In genomic region chr17:10681866-10682446, GRCh38 we compare ENCODE assay signal across 19 cellular contexts. TPM values are rescaled to one million over a fixed set of nuclear protein-coding genes. Genes with fewer than 3 reads are reported as not detected.
A peak's percentile ranks its signal among the peaks of the same experiment; 100 is the strongest.
DNase-seq lines count a peak whose midpoint lies in the region; ATAC-seq and TF ChIP-seq lines count a peak whose summit lies in the region.
"Had no signal": no experiment of that assay in that cellular context is flagged by ENCODE, and none has a peak within 500 bp of the region (broad histone marks: within the 10 kb centered on the region; RNA-seq: fewer than 3 reads in every experiment).

No MANE protein-coding gene starts in this region.

- in situ Hi-C loops in astrocyte of the spinal cord (cut with HindIII; ENCODE audit: low sequenced_read_pairs): no loop called here

- intact Hi-C loops in uterus (cut with DNase I; ENCODE audit: low total_unique reads): no loop called here
- intact Hi-C loops in upper lobe of right lung (cut with DNase I): no loop called here
- intact Hi-C loops in Right ventricle myocardium inferior (cut with DNase I): no loop called here
- intact Hi-C loops in posterior cingulate gyrus (cut with DNase I): no loop called here

- no peaks in the 10 kb centered on the region for H3K9me3 ChIP-seq in uterus
- no peaks in the 10 kb centered on the region for H3K9me3 ChIP-seq in upper lobe of right lung
- H3K9me3 ChIP-seq: lower lobe of right lung had no signal

- H3K4me3 ChIP-seq in astrocyte of the spinal cord (ENCODE audit: low read depth, low read length) (no peak overlapping the region), uterus (no peak overlapping the region), upper lobe of right lung (no peak overlapping the region)
- H3K4me3 ChIP-seq: lower lobe of right lung had no signal

- ATAC-seq in upper lobe of right lung (no peak), Right ventricle myocardium inferior (no peak)
- ATAC-seq: activated CD8-positive, alpha-beta T cell treated with anti-CD3 and anti-CD28 coated beads for 36 hours; activated T-cell treated with anti-CD3 and anti-CD28 coated beads, Interleukin-2, amount 50 U/mL, for 72 hours; lower lobe of right lung; naive thymus-derived CD8-positive, alpha-beta T cell had no signal

- H3K27me3 ChIP-seq in uterus (no peaks in the 10 kb centered on the region), upper lobe of right lung (no peaks in the 10 kb centered on the region)

- TF ChIP-seq CTCF in astrocyte of the spinal cord (IDR thresholded peaks at IDR 0.05; ENCODE audit: low read depth, low read length): no peak
- no peak for TF ChIP-seq CTCF in uterus (IDR thresholded peaks at IDR 0.05)
- TF ChIP-seq CTCF in upper lobe of right lung (IDR thresholded peaks at IDR 0.05): no peak

- H3K36me3 ChIP-seq in uterus (no peaks in the 10 kb centered on the region), upper lobe of right lung (peaks cover 87% of the 10 kb centered on the region)

- DNase-seq in GM04503 (ENCODE audit: low read depth): peak; percentile 78
- DNase-seq in astrocyte of the spinal cord (ENCODE audit: low read depth, low spot score): peak; percentile 34
- peak; percentile 36 for DNase-seq in myocyte (ENCODE audit: low read depth)
- DNase-seq in uterus: no peak
- no peak for DNase-seq in upper lobe of right lung
- DNase-seq in Right ventricle myocardium inferior (ENCODE audit: missing footprints): no peak
- DNase-seq in posterior cingulate gyrus: no peak
- DNase-seq: activated CD8-positive, alpha-beta T cell treated with anti-CD3 and anti-CD28 coated beads for 36 hours; activated T-cell treated with anti-CD3 and anti-CD28 coated beads, Interleukin-2, amount 50 U/mL, for 72 hours; cortex of kidney; DMS79; head of caudate nucleus; immature natural killer cell; lower lobe of right lung; naive thymus-derived CD8-positive, alpha-beta T cell; NCI-H2171 treated with DMSO at 0.1 percent for 48 hours; stimulated activated CD4-positive, alpha-beta T cell treated with anti-CD3 and anti-CD28 coated beads, Interleukin-15, amount 100 ng/mL, for 24 hours had no signal

- no peak for TF ChIP-seq POLR2A in uterus (IDR thresholded peaks at IDR 0.05)

- no peaks in the 10 kb centered on the region for H3K4me1 ChIP-seq in uterus
- no peaks in the 10 kb centered on the region for H3K4me1 ChIP-seq in upper lobe of right lung
- H3K4me1 ChIP-seq: lower lobe of right lung had no signal

- H3K27ac ChIP-seq in uterus: peak overlapping the region; percentile 54 to 62
- no peak overlapping the region for H3K27ac ChIP-seq in upper lobe of right lung
- H3K27ac ChIP-seq: C4-2B, KMS-11, lower lobe of right lung had no signal

RNA-seq across cellular contexts. Expression of gene SCO1, which starts 15.4 kb away (rescaled TPM):
- 49.0 and 53.8 TPM in 2 replicates for total RNA-seq in myocyte
- polyA plus RNA-seq in myocyte (2012): 27.9 TPM
- 10 to 100 TPM in 2 of 4 donors, 1 to 10 TPM in 2; 7.4 to 27.0 (median 16.3) TPM for total RNA-seq in uterus
- total RNA-seq in upper lobe of right lung: 25.4 TPM
- 30.9 TPM for total RNA-seq in Right ventricle myocardium inferior

RNA-seq across cellular contexts. Expression of gene ADPRM, which starts 15.4 kb away (rescaled TPM):
- total RNA-seq in myocyte (20.2 and 22.2 TPM in 2 replicates), uterus (10 to 100 TPM; 14.0 to 32.6 (median 17.8) TPM), upper lobe of right lung (8.2 TPM), Right ventricle myocardium inferior (3.8 TPM)
- 10.0 TPM for polyA plus RNA-seq in myocyte (2012)

RNA-seq across cellular contexts. Expression of gene MYH3, which starts 24.8 kb away (rescaled TPM):
- total RNA-seq in myocyte: 2,551 and 7,123 TPM in 2 replicates
- 865 TPM for polyA plus RNA-seq in myocyte (2012)
- 10 to 100 TPM in 1 of 4 donors, 1 to 10 TPM in 2, under 1 TPM in 1; under 0.01 to 11.9 (median 3.1) TPM for total RNA-seq in uterus
- 2.8 TPM for total RNA-seq in upper lobe of right lung
- total RNA-seq in Right ventricle myocardium inferior: 0.43 TPM

RNA-seq across cellular contexts. Expression of gene TMEM220, which starts 47.9 kb away (rescaled TPM):
- total RNA-seq in myocyte (3.3 TPM in 2 replicates), uterus (10 to 100 TPM in 1 of 4 donors, 1 to 10 TPM in 2, under 1 TPM in 1; 0.59 to 20.1 (median 5.2) TPM), upper lobe of right lung (10.5 TPM), Right ventricle myocardium inferior (9.8 TPM)
- 0.96 TPM for polyA plus RNA-seq in myocyte (2012)

Comparison
In these comparisons a context has a peak if more than half of its experiments do, and no peak if none do; other contexts are left out.
1. DNase-seq: peak in GM04503 (single experiment), astrocyte of the spinal cord (single experiment) and myocyte (single experiment); none in uterus (0 of 2), upper lobe of right lung (single experiment), Right ventricle myocardium inferior (single experiment) and posterior cingulate gyrus (0 of 10).
2. RNA of gene MYH3, which starts 24.8 kb away (total RNA-seq): 2,551 to 7,123 TPM in myocyte; under 0.01 to 11.9 TPM in uterus, 2.8 TPM in upper lobe of right lung (single experiment) and 0.43 TPM in Right ventricle myocardium inferior (single experiment); every median in the first group is over 100 times any median in the second.